In the genomic region with DNA sequence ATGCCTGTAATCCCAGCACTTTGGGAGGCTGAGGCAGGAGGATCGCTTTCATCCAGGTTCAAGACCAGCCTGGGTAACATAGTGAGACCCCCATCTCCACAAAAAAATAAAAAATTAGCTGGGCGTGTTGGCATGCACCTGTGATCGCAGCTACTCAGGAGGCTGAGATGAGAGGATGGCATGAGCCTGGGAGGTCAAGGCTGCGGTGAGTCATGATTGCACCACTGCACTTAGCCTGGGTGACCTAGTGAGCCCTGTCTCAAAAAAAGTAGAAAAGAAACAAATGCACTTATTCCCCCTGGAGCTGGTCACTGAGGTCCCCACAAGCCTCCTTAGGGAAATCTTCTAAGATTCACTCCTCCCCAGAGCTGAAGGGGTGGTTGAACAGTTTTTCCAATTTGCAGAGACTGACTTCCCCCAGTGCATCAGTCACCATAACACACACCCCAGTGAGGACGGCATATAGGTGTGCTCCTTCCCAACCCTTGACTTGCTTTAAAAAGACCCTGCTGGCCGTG, we compare ENCODE assay signal across 10 cellular contexts. TPM values are rescaled to one million over a fixed set of nuclear protein-coding genes. Genes with fewer than 3 reads are reported as not detected.
DNase-seq lines count a peak whose midpoint lies in the region; ATAC-seq and TF ChIP-seq lines count a peak whose summit lies in the region.
"Had no signal": no experiment of that assay in that cellular context is flagged by ENCODE, and none has a peak within 500 bp of the region (broad histone marks: within the 10 kb centered on the region; RNA-seq: fewer than 3 reads in every experiment).

No MANE protein-coding gene starts in this region.

- H3K9me3 ChIP-seq in PC-3 (ENCODE audit: low read length), result no peaks in the 10 kb centered on the region
- no peaks in the 10 kb centered on the region for H3K9me3 ChIP-seq in esophagus muscularis mucosa

- H3K4me2 ChIP-seq in PC-3 (ENCODE audit: low read length), result peak overlapping the region; percentile 98

- H3K27ac Mint-ChIP-seq in neural crest cell (ENCODE audit: unreplicated experiment), result no peak overlapping the region
- H3K27ac Mint-ChIP-seq: activated naive CD4-positive, alpha-beta T cell treated with anti-CD3 and anti-CD28 coated beads, Interleukin-2, amount 10 ng/mL, durations not matched to agents 7 days and 5 days had no signal

- ATAC-seq in PC-3 (no peak), HG02642 (IDR thresholded peaks at IDR 0.05; ENCODE audit: poor library complexity, unreplicated experiment) (no peak), GM21526 (IDR thresholded peaks at IDR 0.05; ENCODE audit: low FRiP score, unreplicated experiment) (no peak)

- H3K27ac ChIP-seq in ACC112 (ENCODE audit: low read depth, low read length) (no peak overlapping the region), PC-3 (ENCODE audit: low read length) (0 out of 2 replicates have a peak overlapping the region, but pooled peaks have one; percentile 30), esophagus muscularis mucosa (replicated peaks in 1 of 4) (peak overlapping the region; percentile 94 to 100 (median 98))

- 47% methylated on average over 6 of the region's 6 CpGs for WGBS in esophagus muscularis mucosa

- no TSS peak for BruUV-seq in PC-3 (replicated peaks; lab: Mats Ljungman, UMichigan)

- H3F3A ChIP-seq in PC-3 (ENCODE audit: low read length, unreplicated experiment), result no peaks in the 10 kb centered on the region

- H3K27me3 ChIP-seq in ACC112 (ENCODE audit: insufficient read depth, low read length), result no peaks in the 10 kb centered on the region
- H3K27me3 ChIP-seq in PC-3 (ENCODE audit: low read length), result no peaks in the 10 kb centered on the region
- H3K27me3 ChIP-seq in esophagus muscularis mucosa, result no peaks in the 10 kb centered on the region

- POLR2A ChIA-PET in PC-3 (lab: Charles Lee; ENCODE audit: unreplicated experiment), result interaction anchor here (0.6 to 1.0 kb wide), 3 partner anchors 27 to 84 kb away, joined by 3 to 7 read pairs (median 3); no protein-coding TSS in a partner anchor

- peaks cover 32% of the 10 kb centered on the region for H4K20me1 ChIP-seq in PC-3 (ENCODE audit: low read length)

- H2AFZ ChIP-seq in ACC112 (ENCODE audit: low read length, unreplicated experiment) (no peak overlapping the region), PC-3 (ENCODE audit: low read length) (no peak overlapping the region)

- H3K9me2 ChIP-seq in PC-3 (replicated peaks; ENCODE audit: low read length), result no peaks in the 10 kb centered on the region

- H3K4me3 Mint-ChIP-seq in neural crest cell, result peak overlapping the region; percentile 36
- H3K4me3 Mint-ChIP-seq: activated naive CD4-positive, alpha-beta T cell treated with anti-CD3 and anti-CD28 coated beads, Interleukin-2, amount 10 ng/mL, durations not matched to agents 7 days and 5 days had no signal

- TF ChIP-seq POLR2A in esophagus muscularis mucosa (IDR thresholded peaks at IDR 0.05; ENCODE audit: low read depth), result no peak

- peaks cover 13% of the 10 kb centered on the region for H3K4me1 ChIP-seq in ACC112 (ENCODE audit: control insufficient read depth, insufficient read depth, low read length, unreplicated experiment)
- peaks cover 42% of the 10 kb centered on the region for H3K4me1 ChIP-seq in PC-3 (ENCODE audit: insufficient read depth, low read length)
- peaks cover 56 to 87% (median 86%) of the 10 kb centered on the region in 4 donors for H3K4me1 ChIP-seq in esophagus muscularis mucosa

- TF ChIP-seq CTCF in PC-3 (conservative IDR thresholded peaks at IDR 0.05; ENCODE audit: low read depth, low read length), result no peak
- no peak for TF ChIP-seq CTCF in esophagus muscularis mucosa (IDR thresholded peaks at IDR 0.05)
- TF ChIP-seq CTCF in neural crest cell (conservative IDR thresholded peaks at IDR 0.05), result no peak

- H3K36me3 ChIP-seq in ACC112 (ENCODE audit: insufficient read depth, low read length), result no peaks in the 10 kb centered on the region
- peaks cover 5% of the 10 kb centered on the region; the same call in 1 of the 2 replicates for H3K36me3 ChIP-seq in PC-3 (ENCODE audit: low read depth, low read length)
- H3K36me3 ChIP-seq in esophagus muscularis mucosa, result no peaks in the 10 kb centered on the region

- peak overlapping the region; percentile 97; the same call in 1 of the 2 replicates for H3K4me3 ChIP-seq in ACC112 (ENCODE audit: low read depth, low read length)
- peak overlapping the region; percentile 98 for H3K4me3 ChIP-seq in PC-3 (ENCODE audit: low read length)
- H3K4me3 ChIP-seq in esophagus muscularis mucosa, result peak overlapping the region; percentile 78 to 100 (median 98)

- no peaks in the 10 kb centered on the region for H3K79me2 ChIP-seq in ACC112 (ENCODE audit: control insufficient read depth, insufficient read depth, low read length, unreplicated experiment)
- peaks cover 66% of the 10 kb centered on the region for H3K79me2 ChIP-seq in PC-3 (ENCODE audit: low read length)

- DNase-seq in PC-3 (no peak), esophagus muscularis mucosa (ENCODE audit: extremely low spot score) (no peak), neural crest cell (ENCODE audit: low read depth, low spot score) (no peak), NCI-H146 treated with DMSO at 0.1 percent for 48 hours (lab: John Stamatoyannopoulos, UW; ENCODE audit: unreplicated experiment) (no peak), H4 (ENCODE audit: low spot score) (no peak)
- DNase-seq: activated naive CD4-positive, alpha-beta T cell treated with anti-CD3 and anti-CD28 coated beads, Interleukin-2, amount 10 ng/mL, durations not matched to agents 7 days and 5 days; NCI-H1436 had no signal

- peaks cover 32% of the 10 kb centered on the region for H3K4me1 Mint-ChIP-seq in neural crest cell

- no peaks in the 10 kb centered on the region for H3K9me3 Mint-ChIP-seq in neural crest cell
- H3K9me3 Mint-ChIP-seq: activated naive CD4-positive, alpha-beta T cell treated with anti-CD3 and anti-CD28 coated beads, Interleukin-2, amount 10 ng/mL, durations not matched to agents 7 days and 5 days had no signal

- CTCF ChIA-PET in PC-3 (lab: Charles Lee), result no interaction called here

- intact Hi-C loops in PC-3 (cut with micrococcal nuclease) (loop anchor here (1.0 kb wide), 1 partner anchor 14 kb away; no protein-coding TSS in a partner anchor), esophagus muscularis mucosa (cut with DNase I) (loop anchor here (2.0 kb wide), 1 partner anchor 29 kb away; no protein-coding TSS in a partner anchor)

- no peak for TF ChIP-seq EP300 in esophagus muscularis mucosa (IDR thresholded peaks at IDR 0.05)

- H3K36me3 Mint-ChIP-seq in neural crest cell (ENCODE audit: low read depth), result no peaks in the 10 kb centered on the region
- H3K36me3 Mint-ChIP-seq: activated naive CD4-positive, alpha-beta T cell treated with anti-CD3 and anti-CD28 coated beads, Interleukin-2, amount 10 ng/mL, durations not matched to agents 7 days and 5 days had no signal

- H3K9ac ChIP-seq in PC-3 (ENCODE audit: low read length), result peak overlapping the region; percentile 97

- H3K27me3 Mint-ChIP-seq in neural crest cell (ENCODE audit: low read depth), result peaks cover 77% of the 10 kb centered on the region

RNA-seq across cellular contexts. Expression of gene CD9, which starts 1.6 kb away (rescaled TPM):
- 153 and 174 TPM in 2 replicates for total RNA-seq in PC-3 (2014; rRNA removed)
- 100 to 1,000 TPM; 349 to 416 (median 399) TPM for total RNA-seq in esophagus muscularis mucosa
- total RNA-seq in neural crest cell, result 1.8 and 2.1 TPM in 2 replicates
- total RNA-seq in H4 (2014; rRNA removed; shearing (Covaris generic)), result 86.6 and 133 TPM in 2 replicates

Comparison
In these comparisons a context has a peak if more than half of its experiments do, and no peak if none do; other contexts are left out.
1. RNA of gene CD9, which starts 1.6 kb away (total RNA-seq): 349 to 416 TPM in esophagus muscularis mucosa, 153 to 174 TPM in PC-3 and 86.6 to 133 TPM in H4; 1.8 to 2.1 TPM in neural crest cell; every median in the first group is over 10 times any median in the second.
2. Peak in every context shown above with its lines, with median percentiles within 50 percentile points of each other: H3K4me3 ChIP-seq.